In the genomic region with DNA sequence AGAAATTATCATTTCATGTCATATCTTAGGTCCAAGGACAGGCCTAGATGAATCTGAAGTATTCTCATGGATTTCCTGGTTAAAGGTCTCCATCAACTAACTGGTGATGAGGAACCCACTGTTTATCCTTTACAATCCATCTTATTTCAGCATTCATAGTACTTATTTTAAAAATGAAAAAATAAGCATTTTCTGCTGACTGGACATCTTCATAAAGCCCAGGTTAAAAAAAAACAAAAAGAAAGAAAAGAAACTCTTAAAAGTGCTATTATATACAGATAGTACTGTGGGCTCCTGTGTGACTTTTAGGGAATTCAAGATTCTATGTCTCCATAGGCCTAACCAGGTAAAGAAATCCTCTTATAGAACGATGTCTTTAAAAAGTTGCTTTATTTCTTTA, we compare ENCODE assay signal across 26 cellular contexts. TPM values are rescaled to one million over a fixed set of nuclear protein-coding genes. Genes with fewer than 3 reads are reported as not detected.
"Had no signal": no experiment of that assay in that cellular context is flagged by ENCODE, and none has a peak within 500 bp of the region (broad histone marks: within the 10 kb centered on the region; RNA-seq: fewer than 3 reads in every experiment).

No MANE protein-coding gene starts in this region.

- H3K9ac ChIP-seq: neural progenitor cell, parathyroid adenoma had no signal

- H3K36me3 ChIP-seq: neural progenitor cell, ovary, spleen, tibial artery, transverse colon, upper lobe of right lung, uterus had no signal

- H3K4me3 ChIP-seq: neural progenitor cell, ovary, psoas muscle, skin epidermis, smooth muscle cell, spleen, tibial artery, transverse colon, upper lobe of right lung, uterus had no signal

- DNase-seq: naive thymus-derived CD4-positive, alpha-beta T cell; natural killer cell; occipital lobe; ovary; posterior cingulate gyrus; psoas muscle; right cardiac atrium; spleen; stimulated activated CD4-positive, alpha-beta T cell treated with anti-CD3 and anti-CD28 coated beads, Interleukin-12 subunit alpha, Interleukin-12 subunit beta, amount 100 ng/mL, for 4 hours; stimulated activated CD4-positive, alpha-beta T cell treated with anti-CD3 and anti-CD28 coated beads, Interleukin-1b, Interleukin-23, amount 100 ng/mL, for 48 hours; stimulated activated CD4-positive, alpha-beta T cell treated with anti-CD3 and anti-CD28 coated beads, Interleukin-4, amount 100 ng/mL, for 1 hour; stimulated activated CD4-positive, alpha-beta T cell treated with anti-CD3 and anti-CD28 coated beads, Interleukin-4, amount 100 ng/mL, for 4 hours; stimulated activated CD8-positive, alpha-beta memory T cell treated with anti-CD3 and anti-CD28 coated beads, Interleukin-4, amount 100 ng/mL, for 48 hours; stimulated activated naive CD4-positive, alpha-beta T cell; stimulated activated naive CD8-positive, alpha-beta T cell treated with anti-CD3 and anti-CD28 coated beads, Interleukin-15, amount 100 ng/mL, for 72 hours; stimulated activated naive CD8-positive, alpha-beta T cell treated with anti-CD3 and anti-CD28 coated beads, Interleukin-15, Interleukin-2, amounts not matched to agents 100 U/mL and 50 U/mL, for 24 hours; tibial artery; transverse colon; upper lobe of right lung; uterus had no signal

- H2AFZ ChIP-seq: neural progenitor cell, parathyroid adenoma had no signal

- ATAC-seq: naive thymus-derived CD4-positive, alpha-beta T cell; natural killer cell; psoas muscle; right cardiac atrium; sciatic nerve; stimulated activated memory B cell treated with anti-CD40 and anti-IgM and Interleukin-4, amounts not matched to agents 10 μg/mL and 1 μg/mL and 100 μg/mL, for 72 hours; stimulated activated naive CD8-positive, alpha-beta T cell treated with anti-CD3 and anti-CD28 coated beads, Interleukin-15, amount 100 ng/mL, for 72 hours; stimulated activated naive CD8-positive, alpha-beta T cell treated with anti-CD3 and anti-CD28 coated beads, Interleukin-15, Interleukin-2, amounts not matched to agents 100 U/mL and 50 U/mL, for 24 hours; upper lobe of right lung had no signal

- H3K4me2 ChIP-seq: neural progenitor cell, smooth muscle cell had no signal

- H3K27me3 ChIP-seq: ovary, tibial artery, uterus had no signal

- H3K79me2 ChIP-seq: parathyroid adenoma had no signal

- H3K27ac ChIP-seq: neural progenitor cell, ovary, parathyroid adenoma, psoas muscle, skin epidermis, spleen, tibial artery, transverse colon, upper lobe of right lung, uterus had no signal

- H3K9me3 ChIP-seq: ovary, psoas muscle, spleen, tibial artery, transverse colon, upper lobe of right lung, uterus had no signal

- H3K4me1 ChIP-seq: parathyroid adenoma, uterus had no signal

RNA-seq across cellular contexts. Expression of a gene that starts 7.1 kb away (rescaled TPM):
- total RNA-seq: naive thymus-derived CD4-positive, alpha-beta T cell had no signal
- polyA plus RNA-seq: naive thymus-derived CD4-positive, alpha-beta T cell; smooth muscle cell had no signal
